Comparison of ENCODE assay signal across 10 cellular contexts in genomic region chrX:71285929-71286328, GRCh38. TPM values are rescaled to one million over a fixed set of nuclear protein-coding genes. Genes with fewer than 3 reads are reported as not detected.
DNase-seq lines count a peak whose midpoint lies in the region; FAIRE-seq and TF ChIP-seq lines count a peak whose summit lies in the region.
"Had no signal": no experiment of that assay in that cellular context is flagged by ENCODE, and none has a peak within 500 bp of the region (broad histone marks: within the 10 kb centered on the region; RNA-seq: fewer than 3 reads in every experiment).

No MANE protein-coding gene starts in this region.

- no peak overlapping the region for H3K27ac Mint-ChIP-seq in activated naive CD4-positive, alpha-beta T cell treated with anti-CD3 and anti-CD28 coated beads, Interleukin-2, amount 50 U/mL, for 24 hours

- peaks cover 17% of the 10 kb centered on the region for H3K4me1 ChIP-seq in suprapubic skin

- TF ChIP-seq POLR2A in suprapubic skin (IDR thresholded peaks at IDR 0.05), result no peak

- peak overlapping the region; percentile 72 for H3K4me3 ChIP-seq in WI38 (ENCODE audit: low read depth, low read length)
- peak overlapping the region; percentile 62 for H3K4me3 ChIP-seq in suprapubic skin
- H3K4me3 ChIP-seq: coronary artery had no signal

- in situ Hi-C loops in GM13977 (cut with MboI; ENCODE audit: low pct_unique_long_range_greater_than_20kb, low sequenced_read_pairs, unreplicated experiment), result no loop called here

- DNase-seq in activated naive CD4-positive, alpha-beta T cell treated with anti-CD3 and anti-CD28 coated beads, Interleukin-2, amount 50 U/mL, for 16 hours, result no peak
- no peak for DNase-seq in frontal cortex (ENCODE audit: low spot score in 2 of 2)
- no peak for DNase-seq in suprapubic skin (ENCODE audit: low spot score in 2 of 2)
- DNase-seq in NCI-H510A treated with DMSO at 0.1 percent for 48 hours (lab: John Stamatoyannopoulos, UW), result no peak
- no peak for DNase-seq in GM13977 (ENCODE audit: low spot score)
- DNase-seq in effector CD8-positive, alpha-beta T cell (lab: John Stamatoyannopoulos, UW), result no peak
- DNase-seq: NCI-H187 had no signal

- TF ChIP-seq EP300 in suprapubic skin (IDR thresholded peaks at IDR 0.05), result no peak

- peaks cover 18% of the 10 kb centered on the region for H3K4me1 Mint-ChIP-seq in activated naive CD4-positive, alpha-beta T cell treated with anti-CD3 and anti-CD28 coated beads, Interleukin-2, amount 50 U/mL, for 24 hours

- H3K27me3 Mint-ChIP-seq in activated naive CD4-positive, alpha-beta T cell treated with anti-CD3 and anti-CD28 coated beads, Interleukin-2, amount 50 U/mL, for 24 hours, result no peaks in the 10 kb centered on the region

- TF ChIP-seq CTCF in WI38 (IDR thresholded peaks at IDR 0.05; ENCODE audit: low read depth, low read length) (no peak), suprapubic skin (IDR thresholded peaks at IDR 0.05) (no peak), GM13977 (IDR thresholded peaks at IDR 0.05; ENCODE audit: extremely low read depth, insufficient read depth, missing control alignments) (no peak)

- FAIRE-seq in frontal cortex (lab: Jason Lieb, UNC), result peak; percentile 71

- peaks cover 2% of the 10 kb centered on the region for H3K36me3 Mint-ChIP-seq in activated naive CD4-positive, alpha-beta T cell treated with anti-CD3 and anti-CD28 coated beads, Interleukin-2, amount 50 U/mL, for 24 hours

- H3K4me3 Mint-ChIP-seq in activated naive CD4-positive, alpha-beta T cell treated with anti-CD3 and anti-CD28 coated beads, Interleukin-2, amount 50 U/mL, for 24 hours, result peak overlapping the region; percentile 97

- H3K36me3 ChIP-seq in suprapubic skin, result peaks cover 5% of the 10 kb centered on the region

- H3K27ac ChIP-seq in suprapubic skin, result no peak overlapping the region
- H3K27ac ChIP-seq: coronary artery had no signal

- no peaks in the 10 kb centered on the region for H3K9me3 Mint-ChIP-seq in activated naive CD4-positive, alpha-beta T cell treated with anti-CD3 and anti-CD28 coated beads, Interleukin-2, amount 50 U/mL, for 24 hours

- H3K27me3 ChIP-seq in suprapubic skin, result no peaks in the 10 kb centered on the region

- H3K9me3 ChIP-seq in suprapubic skin, result no peaks in the 10 kb centered on the region

RNA-seq across cellular contexts. Expression of gene NONO, which starts 2.5 kb away (rescaled TPM):
- total RNA-seq in frontal cortex, result 402 TPM
- total RNA-seq in suprapubic skin, result 100 to 1,000 TPM; 216 to 323 (median 221) TPM

RNA-seq across cellular contexts. Expression of gene ITGB1BP2, which starts 15.6 kb away (rescaled TPM):
- 0.41 TPM for total RNA-seq in frontal cortex
- total RNA-seq in suprapubic skin, result 1 to 10 TPM in 1 of 4 donors, under 1 TPM in 3; 0.45 to 2.5 (median 0.71) TPM

RNA-seq across cellular contexts. Expression of gene ZMYM3, which starts 32.0 kb away (rescaled TPM):
- total RNA-seq in frontal cortex (19.6 TPM), suprapubic skin (10 to 100 TPM; 10.0 to 42.6 (median 18.5) TPM)
